8 cellular contexts compared by ENCODE assay signal in genomic region chr17:42016411-42016831, GRCh38. TPM values are rescaled to one million over a fixed set of nuclear protein-coding genes. Genes with fewer than 3 reads are reported as not detected.
A peak's percentile ranks its signal among the peaks of the same experiment; 100 is the strongest.
DNase-seq lines count a peak whose midpoint lies in the region; ATAC-seq and TF ChIP-seq lines count a peak whose summit lies in the region.

No MANE protein-coding gene starts in this region.

- no peak overlapping the region for H2AFZ ChIP-seq in fibroblast of lung (ENCODE audit: low read length)

- H3K36me3 ChIP-seq in cardiac muscle cell (no peaks in the 10 kb centered on the region), fibroblast of lung (ENCODE audit: control insufficient read depth, insufficient read depth, low read length) (no peaks in the 10 kb centered on the region), ovary (no peaks in the 10 kb centered on the region)

- DNase-seq in cardiac muscle cell (ENCODE audit: low read depth in 1 of 2, low spot score in 1 of 2) (peak in 1 of 2 donors; percentile 33), left cardiac atrium (no peak), fibroblast of lung (ENCODE audit: low read depth in 2 of 2) (peak; percentile 29 to 31), ovary (no peak), inferior parietal cortex (ENCODE audit: extremely low spot score) (no peak), DMS53 (lab: John Stamatoyannopoulos, UW) (no peak)

- H3K4me3 ChIP-seq in cardiac muscle cell: peak overlapping the region; percentile 64
- H3K4me3 ChIP-seq in WI38 (ENCODE audit: low read depth, low read length): peak overlapping the region; percentile 95
- peak overlapping the region; percentile 80 to 99 (median 88) for H3K4me3 ChIP-seq in fibroblast of lung (replicated peaks in 1 of 4; ENCODE audit: control extremely low read depth in 1 of 4, insufficient read depth in 1 of 4, low read depth in 3 of 4, low read length in 4 of 4)
- peak overlapping the region; percentile 61 for H3K4me3 ChIP-seq in ovary

- ATAC-seq in left cardiac atrium (no peak), HG03045 (IDR thresholded peaks at IDR 0.05; ENCODE audit: unreplicated experiment) (no peak)

- no peaks in the 10 kb centered on the region for H3K27me3 ChIP-seq in cardiac muscle cell
- H3K27me3 ChIP-seq in fibroblast of lung (ENCODE audit: control insufficient read depth, insufficient read depth, low read length): no peaks in the 10 kb centered on the region
- H3K27me3 ChIP-seq in ovary: no peaks in the 10 kb centered on the region

- H3K27ac ChIP-seq in cardiac muscle cell (peak overlapping the region; percentile 94), fibroblast of lung (ENCODE audit: insufficient read depth, low read length) (peak overlapping the region; percentile 96), ovary (peak overlapping the region; percentile 13 to 76)

- H3K4me2 ChIP-seq in fibroblast of lung (ENCODE audit: extremely low read depth, insufficient read depth, low read length): peak overlapping the region; percentile 88

- H3K9me3 ChIP-seq in cardiac muscle cell (ENCODE audit: low read depth) (no peaks in the 10 kb centered on the region), fibroblast of lung (ENCODE audit: control insufficient read depth, insufficient read depth, low read depth, low read length) (no peaks in the 10 kb centered on the region), ovary (no peaks in the 10 kb centered on the region)

- TF ChIP-seq CTCF in cardiac muscle cell (IDR thresholded peaks at IDR 0.05; ENCODE audit: low read depth, low read length) (no peak), WI38 (IDR thresholded peaks at IDR 0.05; ENCODE audit: low read depth, low read length) (no peak), fibroblast of lung (conservative IDR thresholded peaks at IDR 0.05 in 1 of 2, IDR thresholded peaks at IDR 0.05 in 1 of 2; ENCODE audit: low read depth in 1 of 2, low read length in 2 of 2) (no peak), ovary (IDR thresholded peaks at IDR 0.05) (no peak)

- intact Hi-C loops in left cardiac atrium (cut with DNase I): loop anchor here in 1 of 2 donors (5.0 kb wide), 1 partner anchor 49 kb away; the partner anchor contains the start of gene CNP
- intact Hi-C loops in ovary (cut with DNase I): loop anchor here in 1 of 4 donors (5.0 kb wide), 1 partner anchor 49 kb away; the partner anchor contains the start of gene CNP

- H3K4me1 ChIP-seq in cardiac muscle cell (ENCODE audit: low read depth) (peaks cover 13% of the 10 kb centered on the region), fibroblast of lung (ENCODE audit: control insufficient read depth, extremely low read depth, insufficient read depth, low read length) (peaks cover 4% of the 10 kb centered on the region), ovary (ENCODE audit: insufficient read depth) (peaks cover 13% of the 10 kb centered on the region)

- TF ChIP-seq EP300 in ovary (IDR thresholded peaks at IDR 0.05): no peak

- TF ChIP-seq POLR2A in ovary (IDR thresholded peaks at IDR 0.05): no peak

- H4K20me1 ChIP-seq in fibroblast of lung (ENCODE audit: control insufficient read depth, extremely low read depth, insufficient read depth, low read length): no peaks in the 10 kb centered on the region

- H3K9ac ChIP-seq in fibroblast of lung (ENCODE audit: insufficient read depth, low read length): peak overlapping the region; percentile 98

- peaks cover 70% of the 10 kb centered on the region for H3K79me2 ChIP-seq in fibroblast of lung (ENCODE audit: control insufficient read depth, insufficient read depth, low read length)

- 1 to 3% (median 1%) methylated on average over 12 of the region's 12 CpGs for WGBS in ovary, 3 donors

RNA-seq across cellular contexts. Expression of gene DNAJC7, which starts 0.8 kb away (rescaled TPM):
- total RNA-seq in cardiac muscle cell (66.6 and 79.2 TPM in 2 replicates), left cardiac atrium (10 to 100 TPM; 57.5 to 73.9 TPM), fibroblast of lung (59.6 and 78.8 TPM in 2 replicates), ovary (10 to 100 TPM; 37.7 to 92.4 (median 70.1) TPM)
- polyA plus RNA-seq in cardiac muscle cell (83.8 and 90.0 TPM in 2 replicates), fibroblast of lung (53.5 and 56.4 TPM in 2 replicates), ovary (100 to 1,000 TPM in 1 of 2 donors, 10 to 100 TPM in 1; 61.1 to 102 TPM)
- 63.2 and 85.6 TPM in 2 replicates for polyA plus RNA-seq in fibroblast of lung (2012)
- 31.4 and 45.9 TPM in 2 replicates for polyA minus RNA-seq in fibroblast of lung (ENCODE audit: low replicate concordance)

RNA-seq across cellular contexts. Expression of gene NKIRAS2, which starts 3.5 kb away (rescaled TPM):
- 113 and 125 TPM in 2 replicates for total RNA-seq in cardiac muscle cell
- 98.2 and 107 TPM in 2 replicates for polyA plus RNA-seq in cardiac muscle cell
- total RNA-seq in left cardiac atrium: 10 to 100 TPM; 35.3 to 45.9 TPM
- 18.8 and 19.8 TPM in 2 replicates for total RNA-seq in fibroblast of lung
- 36.0 and 37.7 TPM in 2 replicates for polyA plus RNA-seq in fibroblast of lung
- 25.9 and 29.6 TPM in 2 replicates for polyA plus RNA-seq in fibroblast of lung (2012)
- polyA minus RNA-seq in fibroblast of lung (ENCODE audit: low replicate concordance): 54.6 and 59.6 TPM in 2 replicates
- total RNA-seq in ovary: 10 to 100 TPM; 11.8 to 27.6 (median 22.2) TPM
- 10 to 100 TPM; 23.9 to 25.4 TPM for polyA plus RNA-seq in ovary

RNA-seq across cellular contexts. Expression of gene C17orf113, which starts 34.0 kb away (rescaled TPM):
- total RNA-seq in cardiac muscle cell: 6.2 and 7.6 TPM in 2 replicates
- 4.5 and 4.7 TPM in 2 replicates for polyA plus RNA-seq in cardiac muscle cell
- under 1 TPM; 0.68 to 0.94 TPM for total RNA-seq in left cardiac atrium
- 0.26 and 0.66 TPM in 2 replicates for total RNA-seq in fibroblast of lung
- polyA plus RNA-seq in fibroblast of lung: 0.02 and 0.07 TPM in 2 replicates
- 0.02 and 0.21 TPM in 2 replicates for polyA plus RNA-seq in fibroblast of lung (2012)
- not detected in 2 replicates for polyA minus RNA-seq in fibroblast of lung (ENCODE audit: low replicate concordance)
- total RNA-seq in ovary: 1 to 10 TPM; 1.7 to 3.9 (median 2.5) TPM
- 1 to 10 TPM in 1 of 2 donors, under 1 TPM in 1; 0.67 to 2.5 TPM for polyA plus RNA-seq in ovary

RNA-seq across cellular contexts. Expression of gene CNP, which starts 49.8 kb away (rescaled TPM):
- total RNA-seq in cardiac muscle cell (69.0 and 70.0 TPM in 2 replicates), left cardiac atrium (10 to 100 TPM; 40.3 to 43.7 TPM), fibroblast of lung (50.6 and 60.4 TPM in 2 replicates), ovary (10 to 100 TPM; 30.5 to 88.9 (median 77.5) TPM)
- polyA plus RNA-seq in cardiac muscle cell (79.4 and 82.8 TPM in 2 replicates), fibroblast of lung (57.7 and 59.9 TPM in 2 replicates), ovary (10 to 100 TPM; 30.7 to 47.0 TPM)
- 84.1 and 95.5 TPM in 2 replicates for polyA plus RNA-seq in fibroblast of lung (2012)
- 390 and 485 TPM in 2 replicates for polyA minus RNA-seq in fibroblast of lung (ENCODE audit: low replicate concordance)

Comparison
In these comparisons a context has a peak if more than half of its experiments do, and no peak if none do; other contexts are left out.
1. DNase-seq: peak in fibroblast of lung (2 of 2); none in left cardiac atrium (single experiment), ovary (0 of 5), inferior parietal cortex (single experiment) and DMS53 (single experiment).
2. H3K27ac ChIP-seq: peak in every context shown above with its lines; median percentile 96 in fibroblast of lung; 94 in cardiac muscle cell; 44 in ovary.
3. Peak in every context shown above with its lines, with median percentiles within 50 percentile points of each other: H3K4me3 ChIP-seq.